ENCODE assay signal across 23 cellular contexts in the genomic region with DNA sequence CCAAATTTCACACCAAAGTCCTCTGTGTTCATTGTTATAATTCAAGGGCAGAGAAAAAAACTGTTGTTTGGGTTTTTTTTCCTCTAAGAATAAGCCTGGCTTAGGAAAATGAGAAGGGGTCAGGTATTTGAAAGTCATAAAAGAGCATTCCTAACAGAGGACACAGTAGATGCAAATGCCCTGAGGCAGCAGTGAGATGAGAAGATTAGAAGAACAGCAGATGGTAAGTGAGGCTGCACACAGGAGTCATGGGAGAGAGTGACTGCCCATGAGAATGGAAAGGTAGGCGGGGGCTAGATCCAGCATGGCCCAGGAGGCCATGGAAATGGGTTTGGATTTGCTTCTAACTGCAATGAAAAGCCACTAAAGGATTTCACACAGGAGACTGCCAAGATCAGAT.
"Had no signal": no experiment of that assay in that cellular context is flagged by ENCODE, and none has a peak within 500 bp of the region (broad histone marks: within the 10 kb centered on the region; RNA-seq: fewer than 3 reads in every experiment).

No MANE protein-coding gene starts in this region.

- H3K4me1 ChIP-seq: parathyroid adenoma, upper lobe of left lung had no signal

- H3K4me3 ChIP-seq: testis, upper lobe of left lung had no signal

- H3K27me3 ChIP-seq: testis, upper lobe of left lung had no signal

- DNase-seq: activated B cell treated with CpG ODN at 0.5 μM for 24 hours; activated CD4-positive, alpha-beta memory T cell treated with anti-CD3 and anti-CD28 coated beads for 36 hours; activated CD4-positive, alpha-beta T cell treated with anti-CD3 and anti-CD28 coated beads for 48 hours; activated gamma-delta T cell; activated naive CD4-positive, alpha-beta T cell treated with anti-CD3 and anti-CD28 coated beads, Interleukin-2, amount 50 U/mL, for 16 hours; aorta; caudate nucleus; effector memory CD4-positive, alpha-beta T cell; foreskin melanocyte; left ventricle myocardium superior; mammary epithelial cell; midbrain; small intestine; stimulated activated CD4-positive, alpha-beta T cell treated with anti-CD3 and anti-CD28 coated beads, Interleukin-2, amount 100 ng/mL, for 24 hours; T1000; testis; upper lobe of left lung had no signal

- ATAC-seq: esophagus mucosa; left ventricle myocardium superior; sciatic nerve; stimulated activated memory B cell treated with anti-CD40 and anti-IgM and Interleukin-4, amounts not matched to agents 10 μg/mL and 1 μg/mL and 100 μg/mL, for 72 hours had no signal

- H3K27ac ChIP-seq: parathyroid adenoma, testis, upper lobe of left lung had no signal

- H3K27ac Mint-ChIP-seq: activated B cell treated with CpG ODN at 0.5 μM for 24 hours; activated CD4-positive, alpha-beta memory T cell treated with anti-CD3 and anti-CD28 coated beads for 36 hours; brain; nephron; stimulated activated memory B cell treated with anti-CD40 and anti-IgM and Interleukin-4, amounts not matched to agents 10 μg/mL and 1 μg/mL and 100 μg/mL, for 72 hours had no signal

- H3K4me3 Mint-ChIP-seq: activated B cell treated with CpG ODN at 0.5 μM for 24 hours; activated CD4-positive, alpha-beta memory T cell treated with anti-CD3 and anti-CD28 coated beads for 36 hours; brain; nephron; stimulated activated memory B cell treated with anti-CD40 and anti-IgM and Interleukin-4, amounts not matched to agents 10 μg/mL and 1 μg/mL and 100 μg/mL, for 72 hours had no signal

- H3K36me3 Mint-ChIP-seq: activated CD4-positive, alpha-beta memory T cell treated with anti-CD3 and anti-CD28 coated beads for 36 hours; brain; stimulated activated memory B cell treated with anti-CD40 and anti-IgM and Interleukin-4, amounts not matched to agents 10 μg/mL and 1 μg/mL and 100 μg/mL, for 72 hours had no signal

- H3K9me3 ChIP-seq: testis, upper lobe of left lung had no signal

- H3K9me3 Mint-ChIP-seq: activated B cell treated with CpG ODN at 0.5 μM for 24 hours; activated CD4-positive, alpha-beta memory T cell treated with anti-CD3 and anti-CD28 coated beads for 36 hours; nephron had no signal

- H3K36me3 ChIP-seq: upper lobe of left lung had no signal
